23 cellular contexts compared by ENCODE assay signal in genomic region chr6:38453302-38453701, GRCh38.
"Had no signal": no experiment of that assay in that cellular context is flagged by ENCODE, and none has a peak within 500 bp of the region (broad histone marks: within the 10 kb centered on the region; RNA-seq: fewer than 3 reads in every experiment).

No MANE protein-coding gene starts in this region.

- H3K4me1 ChIP-seq: left lung, lower lobe of right lung, pancreas, prostate gland, spleen, suprapubic skin, tibial nerve, uterus had no signal

- ATAC-seq: left cardiac atrium; left lung; lower lobe of right lung; naive thymus-derived CD8-positive, alpha-beta T cell; pancreas; right cardiac atrium; sciatic nerve; stimulated activated effector memory CD8-positive, alpha-beta T cell treated with anti-CD3 and anti-CD28 coated beads, Interleukin-12 subunit alpha, Interleukin-12 subunit beta, amount 100 ng/mL, for 72 hours had no signal

- H3K27ac ChIP-seq: left lung, lower lobe of right lung, pancreas, prostate gland, spleen, suprapubic skin, thoracic aorta, tibial nerve, uterus had no signal

- H3K4me3 ChIP-seq: left lung, lower lobe of right lung, pancreas, prostate gland, spleen, suprapubic skin, thoracic aorta, tibial nerve, uterus had no signal

- DNase-seq: kidney glomerular epithelial cell; left cardiac atrium; left lung; lower lobe of right lung; mammary epithelial cell; mesenchymal stem cell; naive thymus-derived CD8-positive, alpha-beta T cell; nucleus accumbens; pancreas; posterior cingulate gyrus; retina; right cardiac atrium; small intestine; spleen; stimulated activated CD4-positive, alpha-beta T cell treated with anti-CD3 and anti-CD28 coated beads, Interleukin-4, amount 100 ng/mL, for 24 hours; stimulated activated naive CD4-positive, alpha-beta T cell; uterus had no signal

- H3K36me3 ChIP-seq: left lung, lower lobe of right lung, pancreas, prostate gland, spleen, suprapubic skin, thoracic aorta, uterus had no signal

- H3K27me3 ChIP-seq: left lung, pancreas, spleen, suprapubic skin, tibial nerve, uterus had no signal

- H3K9me3 ChIP-seq: left lung, lower lobe of right lung, pancreas, prostate gland, suprapubic skin, thoracic aorta, uterus had no signal
